1 cellular context compared by ENCODE assay signal in the genomic region with DNA sequence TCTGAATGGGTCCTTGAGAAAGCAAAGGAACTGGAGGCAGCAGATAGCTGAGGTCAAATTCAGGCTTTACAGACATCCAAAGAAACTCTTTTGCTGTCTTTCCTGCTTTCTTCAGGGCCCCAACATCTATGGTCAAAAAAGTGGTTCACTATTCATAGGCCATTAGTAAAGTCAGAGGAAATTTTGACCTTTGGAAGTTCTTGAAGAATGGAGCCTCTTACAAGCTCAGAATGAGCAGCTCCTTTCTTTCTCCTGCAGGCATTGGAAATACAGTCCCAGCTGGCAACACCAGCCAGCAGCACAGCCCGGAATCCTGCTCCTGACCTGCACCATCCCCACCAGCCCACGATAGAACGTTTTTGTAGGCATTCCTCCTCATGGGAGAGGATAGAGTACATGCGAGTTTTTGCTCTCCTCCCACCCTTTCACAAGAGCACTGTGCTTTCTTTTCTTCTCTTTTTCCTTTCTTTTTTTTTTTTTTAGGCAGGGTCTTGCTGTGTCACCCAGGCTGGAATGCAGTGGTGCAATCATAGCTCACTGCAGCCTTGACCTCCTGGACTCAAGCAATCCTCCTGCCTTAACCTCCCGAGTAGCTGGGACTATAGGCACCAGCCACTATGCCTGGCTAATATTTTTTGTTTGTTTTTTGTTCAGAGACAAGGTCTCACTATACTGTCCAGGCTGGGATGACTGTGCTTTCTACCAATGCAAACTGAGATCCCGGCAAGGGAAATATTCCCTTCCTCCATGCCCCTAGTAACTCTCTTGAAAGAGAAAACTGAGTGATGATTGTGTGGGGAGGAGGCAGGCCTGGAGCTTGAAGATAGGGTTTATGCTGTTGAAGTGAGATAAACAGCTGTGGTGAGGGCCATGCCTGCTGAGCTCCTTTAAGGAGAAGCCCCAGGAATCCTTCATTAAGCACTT.
TF ChIP-seq lines count a peak whose summit lies in the region.

No MANE protein-coding gene starts in this region.

TF ChIP-seq in K562, 482 proteins besides CTCF, POLR2A, EP300 and RAD21 (continued from another document and continues in another):
- TF ChIP-seq HEY1 (CRISPR knock-in tag; IDR thresholded peaks at IDR 0.05; ENCODE audit: borderline replicate concordance) (peak; percentile 85; the same call in 1 of the 2 replicates), TRIM24 (IDR thresholded peaks at IDR 0.05) (peak; percentile 96 to 97), ZBTB9 (CRISPR knock-in tag; IDR thresholded peaks at IDR 0.05) (no peak), ZFP91 (CRISPR knock-in tag; IDR thresholded peaks at IDR 0.05) (no peak), NFE2L1 (tag; IDR thresholded peaks at IDR 0.05; ENCODE audit: borderline replicate concordance, low read depth) (peak; percentile 37), NCOA1 (IDR thresholded peaks at IDR 0.05; ENCODE audit: low read depth) (peak; percentile 90), TCF15 (CRISPR knock-in tag; IDR thresholded peaks at IDR 0.05) (no peak), ZBTB34 (CRISPR knock-in tag; IDR thresholded peaks at IDR 0.05) (no peak), SAFB2 (IDR thresholded peaks at IDR 0.05; ENCODE audit: borderline replicate concordance, low read depth, low read length, severe bottlenecking) (no peak), KDM5B (IDR thresholded peaks at IDR 0.05; ENCODE audit: insufficient replicate concordance, low read depth, low read length) (no peak), ZC3H8 (IDR thresholded peaks at IDR 0.05) (no peak), FOXP4 (CRISPR knock-in tag; IDR thresholded peaks at IDR 0.05; ENCODE audit: borderline replicate concordance) (no peak), STAT5A (IDR thresholded peaks at IDR 0.05; ENCODE audit: borderline replicate concordance, low read length) (peak; percentile 98), SRSF7 (optimal IDR thresholded peaks at IDR 0.05; ENCODE audit: low read depth, low read length) (no peak), RBM22 (IDR thresholded peaks at IDR 0.05; ENCODE audit: low read depth, low read length, poor library complexity, severe bottlenecking) (no peak), CC2D1A (IDR thresholded peaks at IDR 0.05) (peak; percentile 98), CBX1 (IDR thresholded peaks at IDR 0.05; ENCODE audit: low read depth) (peak; percentile 79; the same call in 1 of the 2 replicates), SRF (CRISPR knock-in tag; IDR thresholded peaks at IDR 0.05) (peak in 1 of 2 experiments; percentile 74; a peak in 2 of 4 replicates), ZNF316 (IDR thresholded peaks at IDR 0.05) (peak; percentile 92), PCBP2 (IDR thresholded peaks at IDR 0.05; ENCODE audit: low read depth, low read length, poor library complexity, severe bottlenecking) (no peak), ZNF134 (CRISPR knock-in tag; conservative IDR thresholded peaks at IDR 0.05) (0 out of 2 replicates have a peak, but pooled peaks have one; percentile 37), ZNF707 (CRISPR knock-in tag; conservative IDR thresholded peaks at IDR 0.05) (0 out of 2 replicates have a peak, but pooled peaks have one; percentile 10), POLR3G (IDR thresholded peaks at IDR 0.05; ENCODE audit: extremely low read depth, insufficient read length, insufficient replicate concordance) (no peak), ZNF444 (CRISPR knock-in tag; IDR thresholded peaks at IDR 0.05) (0 out of 2 replicates have a peak, but pooled peaks have one; percentile 37), RUNX1 (IDR thresholded peaks at IDR 0.05; ENCODE audit: low read depth) (peak; percentile 95), BMI1 (IDR thresholded peaks at IDR 0.05; ENCODE audit: low read length) (no peak), MCM5 (IDR thresholded peaks at IDR 0.05; ENCODE audit: low read depth) (no peak), ZNF133 (CRISPR knock-in tag; IDR thresholded peaks at IDR 0.05) (no peak)
- TF ChIP-seq, protein P1, sequence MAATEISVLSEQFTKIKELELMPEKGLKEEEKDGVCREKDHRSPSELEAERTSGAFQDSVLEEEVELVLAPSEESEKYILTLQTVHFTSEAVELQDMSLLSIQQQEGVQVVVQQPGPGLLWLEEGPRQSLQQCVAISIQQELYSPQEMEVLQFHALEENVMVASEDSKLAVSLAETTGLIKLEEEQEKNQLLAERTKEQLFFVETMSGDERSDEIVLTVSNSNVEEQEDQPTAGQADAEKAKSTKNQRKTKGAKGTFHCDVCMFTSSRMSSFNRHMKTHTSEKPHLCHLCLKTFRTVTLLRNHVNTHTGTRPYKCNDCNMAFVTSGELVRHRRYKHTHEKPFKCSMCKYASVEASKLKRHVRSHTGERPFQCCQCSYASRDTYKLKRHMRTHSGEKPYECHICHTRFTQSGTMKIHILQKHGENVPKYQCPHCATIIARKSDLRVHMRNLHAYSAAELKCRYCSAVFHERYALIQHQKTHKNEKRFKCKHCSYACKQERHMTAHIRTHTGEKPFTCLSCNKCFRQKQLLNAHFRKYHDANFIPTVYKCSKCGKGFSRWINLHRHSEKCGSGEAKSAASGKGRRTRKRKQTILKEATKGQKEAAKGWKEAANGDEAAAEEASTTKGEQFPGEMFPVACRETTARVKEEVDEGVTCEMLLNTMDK (IDR thresholded peaks at IDR 0.05; ENCODE audit: borderline replicate concordance, insufficient read depth, low read depth, low read length, poor library complexity, severe bottlenecking): no peak
- TF ChIP-seq, protein P2, sequence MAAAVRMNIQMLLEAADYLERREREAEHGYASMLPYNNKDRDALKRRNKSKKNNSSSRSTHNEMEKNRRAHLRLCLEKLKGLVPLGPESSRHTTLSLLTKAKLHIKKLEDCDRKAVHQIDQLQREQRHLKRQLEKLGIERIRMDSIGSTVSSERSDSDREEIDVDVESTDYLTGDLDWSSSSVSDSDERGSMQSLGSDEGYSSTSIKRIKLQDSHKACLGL (CRISPR knock-in tag; IDR thresholded peaks at IDR 0.05; ENCODE audit: borderline replicate concordance, poor library complexity, severe bottlenecking): no peak
- TF ChIP-seq, protein P3, sequence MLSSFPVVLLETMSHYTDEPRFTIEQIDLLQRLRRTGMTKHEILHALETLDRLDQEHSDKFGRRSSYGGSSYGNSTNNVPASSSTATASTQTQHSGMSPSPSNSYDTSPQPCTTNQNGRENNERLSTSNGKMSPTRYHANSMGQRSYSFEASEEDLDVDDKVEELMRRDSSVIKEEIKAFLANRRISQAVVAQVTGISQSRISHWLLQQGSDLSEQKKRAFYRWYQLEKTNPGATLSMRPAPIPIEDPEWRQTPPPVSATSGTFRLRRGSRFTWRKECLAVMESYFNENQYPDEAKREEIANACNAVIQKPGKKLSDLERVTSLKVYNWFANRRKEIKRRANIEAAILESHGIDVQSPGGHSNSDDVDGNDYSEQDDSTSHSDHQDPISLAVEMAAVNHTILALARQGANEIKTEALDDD (IDR thresholded peaks at IDR 0.05): peak; percentile 47; the same call in 1 of the 2 replicates
- TF ChIP-seq, protein P4, sequence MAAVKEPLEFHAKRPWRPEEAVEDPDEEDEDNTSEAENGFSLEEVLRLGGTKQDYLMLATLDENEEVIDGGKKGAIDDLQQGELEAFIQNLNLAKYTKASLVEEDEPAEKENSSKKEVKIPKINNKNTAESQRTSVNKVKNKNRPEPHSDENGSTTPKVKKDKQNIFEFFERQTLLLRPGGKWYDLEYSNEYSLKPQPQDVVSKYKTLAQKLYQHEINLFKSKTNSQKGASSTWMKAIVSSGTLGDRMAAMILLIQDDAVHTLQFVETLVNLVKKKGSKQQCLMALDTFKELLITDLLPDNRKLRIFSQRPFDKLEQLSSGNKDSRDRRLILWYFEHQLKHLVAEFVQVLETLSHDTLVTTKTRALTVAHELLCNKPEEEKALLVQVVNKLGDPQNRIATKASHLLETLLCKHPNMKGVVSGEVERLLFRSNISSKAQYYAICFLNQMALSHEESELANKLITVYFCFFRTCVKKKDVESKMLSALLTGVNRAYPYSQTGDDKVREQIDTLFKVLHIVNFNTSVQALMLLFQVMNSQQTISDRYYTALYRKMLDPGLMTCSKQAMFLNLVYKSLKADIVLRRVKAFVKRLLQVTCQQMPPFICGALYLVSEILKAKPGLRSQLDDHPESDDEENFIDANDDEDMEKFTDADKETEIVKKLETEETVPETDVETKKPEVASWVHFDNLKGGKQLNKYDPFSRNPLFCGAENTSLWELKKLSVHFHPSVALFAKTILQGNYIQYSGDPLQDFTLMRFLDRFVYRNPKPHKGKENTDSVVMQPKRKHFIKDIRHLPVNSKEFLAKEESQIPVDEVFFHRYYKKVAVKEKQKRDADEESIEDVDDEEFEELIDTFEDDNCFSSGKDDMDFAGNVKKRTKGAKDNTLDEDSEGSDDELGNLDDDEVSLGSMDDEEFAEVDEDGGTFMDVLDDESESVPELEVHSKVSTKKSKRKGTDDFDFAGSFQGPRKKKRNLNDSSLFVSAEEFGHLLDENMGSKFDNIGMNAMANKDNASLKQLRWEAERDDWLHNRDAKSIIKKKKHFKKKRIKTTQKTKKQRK (IDR thresholded peaks at IDR 0.05; ENCODE audit: borderline replicate concordance, low read depth, low read length): no peak
- TF ChIP-seq, protein P5, sequence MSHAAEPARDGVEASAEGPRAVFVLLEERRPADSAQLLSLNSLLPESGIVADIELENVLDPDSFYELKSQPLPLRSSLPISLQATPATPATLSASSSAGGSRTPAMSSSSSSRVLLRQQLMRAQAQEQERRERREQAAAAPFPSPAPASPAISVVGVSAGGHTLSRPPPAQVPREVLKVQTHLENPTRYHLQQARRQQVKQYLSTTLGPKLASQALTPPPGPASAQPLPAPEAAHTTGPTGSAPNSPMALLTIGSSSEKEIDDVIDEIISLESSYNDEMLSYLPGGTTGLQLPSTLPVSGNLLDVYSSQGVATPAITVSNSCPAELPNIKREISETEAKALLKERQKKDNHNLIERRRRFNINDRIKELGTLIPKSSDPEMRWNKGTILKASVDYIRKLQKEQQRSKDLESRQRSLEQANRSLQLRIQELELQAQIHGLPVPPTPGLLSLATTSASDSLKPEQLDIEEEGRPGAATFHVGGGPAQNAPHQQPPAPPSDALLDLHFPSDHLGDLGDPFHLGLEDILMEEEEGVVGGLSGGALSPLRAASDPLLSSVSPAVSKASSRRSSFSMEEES (CRISPR knock-in tag; IDR thresholded peaks at IDR 0.05): no peak; the same call in 1 of the 2 replicates
